Comparison of ENCODE assay signal across 8 cellular contexts in the genomic region with DNA sequence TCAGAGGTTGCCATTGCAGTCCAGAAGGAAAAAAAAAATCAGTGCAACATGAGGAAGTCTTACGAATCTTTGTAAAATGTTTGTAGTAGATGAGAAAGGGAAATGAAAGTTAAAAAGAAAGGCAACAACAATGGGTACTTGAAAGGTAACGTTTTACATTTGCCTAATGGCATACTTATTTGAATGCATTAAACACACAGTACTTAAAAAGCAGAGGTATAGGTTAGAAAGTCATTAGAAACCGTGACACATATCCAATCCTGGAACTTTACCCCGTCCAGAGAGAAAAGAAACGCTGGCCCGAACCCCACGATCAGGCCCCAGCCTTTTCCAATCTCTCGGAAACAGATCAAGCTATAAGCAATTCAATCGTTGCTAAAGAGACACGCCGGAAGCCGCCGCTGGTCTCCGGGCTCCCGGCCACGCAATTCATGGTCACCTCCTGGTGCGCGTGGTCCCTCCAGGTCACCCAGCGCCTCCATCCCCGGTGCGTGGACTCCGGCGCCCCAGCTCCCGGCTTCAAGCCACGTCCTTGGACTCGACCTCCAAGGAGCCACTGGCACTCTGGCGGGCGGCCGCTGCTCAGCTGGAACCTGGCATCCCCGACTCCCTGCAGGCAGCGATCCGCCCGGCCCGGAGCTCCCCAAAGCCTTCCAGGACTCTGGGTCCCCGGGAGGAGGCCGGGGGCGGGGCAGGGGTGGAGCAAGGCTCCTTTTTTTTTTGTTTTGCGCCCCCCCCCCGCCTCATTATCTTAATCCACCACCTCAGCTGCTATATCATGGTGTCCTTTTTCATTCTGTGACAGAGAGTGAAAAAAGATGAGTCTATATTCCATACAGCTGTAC. TPM values are rescaled to one million over a fixed set of nuclear protein-coding genes. Genes with fewer than 3 reads are reported as not detected.
DNase-seq lines count a peak whose midpoint lies in the region; ATAC-seq and TF ChIP-seq lines count a peak whose summit lies in the region.

A gene (minus strand): TSS at position 663 of the 845 bp plus-strand sequence. CDS start 181 bp downstream, at position 482.

- TF ChIP-seq CTCF in esophagus muscularis mucosa (IDR thresholded peaks at IDR 0.05) (no peak), suprapubic skin (IDR thresholded peaks at IDR 0.05) (no peak)

- H3K27ac ChIP-seq in esophagus muscularis mucosa (replicated peaks in 1 of 4) (no peak within 1 kb of the TSS), mucosa of rectum (ENCODE audit: low read depth in 2 of 2, low read length in 2 of 2) (peak within 1 kb of the TSS in 1 of 2 donors; percentile 79), suprapubic skin (peak within 1 kb of the TSS; percentile 57)

- TF ChIP-seq EP300 in esophagus muscularis mucosa (IDR thresholded peaks at IDR 0.05) (no peak), suprapubic skin (IDR thresholded peaks at IDR 0.05) (no peak)

- TF ChIP-seq POLR2A in esophagus muscularis mucosa (IDR thresholded peaks at IDR 0.05; ENCODE audit: low read depth) (no peak), suprapubic skin (IDR thresholded peaks at IDR 0.05) (no peak)

- H3K36me3 ChIP-seq in esophagus muscularis mucosa: peaks cover 0 to 9% (median 2%) of the 10 kb centered on the region in 4 donors
- peaks cover 0 to 7% of the 10 kb centered on the region in 2 donors for H3K36me3 ChIP-seq in mucosa of rectum (ENCODE audit: control insufficient read depth in 2 of 2, insufficient read depth in 2 of 2, low read length in 2 of 2)
- no peaks in the 10 kb centered on the region for H3K36me3 ChIP-seq in suprapubic skin

- peak; percentile 41 for ATAC-seq in HG02840 (IDR thresholded peaks at IDR 0.05; ENCODE audit: low FRiP score, unreplicated experiment)

- 1% methylated on average over 19 of the region's 39 CpGs for WGBS in esophagus muscularis mucosa
- 2% methylated on average over 23 of the region's 39 CpGs for WGBS in suprapubic skin

- intact Hi-C loops in esophagus muscularis mucosa (cut with DNase I): loop anchor here (10.0 kb wide), 1 partner anchor 263 kb away; a partner anchor contains a TSS

- H3K4me3 ChIP-seq in esophagus muscularis mucosa (peak within 1 kb of the TSS in 1 of 4 donors; percentile 73), mucosa of rectum (ENCODE audit: low read length in 2 of 2) (peak within 1 kb of the TSS in 1 of 2 donors; percentile 80), suprapubic skin (no peak within 1 kb of the TSS)

- DNase-seq in NOMO-1 treated with DMSO at 0.1 percent for 48 hours (lab: John Stamatoyannopoulos, UW; ENCODE audit: unreplicated experiment) (peak; percentile 35), NOMO-1 treated with dmso at 0.1 percent for 144 hours (lab: John Stamatoyannopoulos, UW; ENCODE audit: unreplicated experiment) (no peak), NCI-H526 treated with DMSO at 0.1 percent for 48 hours (lab: John Stamatoyannopoulos, UW) (peak; percentile 29), esophagus muscularis mucosa (ENCODE audit: extremely low spot score) (peak; percentile 92), suprapubic skin (ENCODE audit: low spot score in 2 of 2) (peak; percentile 76 to 87)
- peak; percentile 70 to 73 for DNase-seq in activated T-cell treated with anti-CD3 and anti-CD28 coated beads, Interleukin-2, amount 50 U/mL, for 48 hours

- H3K9me3 ChIP-seq in esophagus muscularis mucosa (no peaks in the 10 kb centered on the region), mucosa of rectum (ENCODE audit: control insufficient read depth in 2 of 2, low read length in 2 of 2) (no peaks in the 10 kb centered on the region), suprapubic skin (no peaks in the 10 kb centered on the region)

- peak within 1 kb of the TSS; percentile 80 to 81 for H3K9ac ChIP-seq in mucosa of rectum (ENCODE audit: low read depth in 1 of 2, low read length in 2 of 2)

- H3K27me3 ChIP-seq in esophagus muscularis mucosa (no peaks in the 10 kb centered on the region), mucosa of rectum (ENCODE audit: control insufficient read depth in 2 of 2, insufficient read depth in 2 of 2, low read length in 2 of 2) (no peaks in the 10 kb centered on the region), suprapubic skin (no peaks in the 10 kb centered on the region)

- H3K4me1 ChIP-seq in esophagus muscularis mucosa (peaks cover 0 to 12% (median 11%) of the 10 kb centered on the region in 4 donors), mucosa of rectum (ENCODE audit: control insufficient read depth in 2 of 2, insufficient read depth in 2 of 2, low read length in 2 of 2) (peaks cover 0 to 3% of the 10 kb centered on the region in 2 donors), suprapubic skin (peaks cover 4% of the 10 kb centered on the region)

RNA-seq across cellular contexts. Expression of the gene that starts here (rescaled TPM):
- total RNA-seq in esophagus muscularis mucosa (1 to 10 TPM; 4.8 to 6.2 (median 5.7) TPM), suprapubic skin (10 to 100 TPM in 2 of 4 donors, 1 to 10 TPM in 2; 8.4 to 11.2 (median 9.9) TPM)
